27 cellular contexts compared by ENCODE assay signal in genomic region chr16:3013998-3014690, GRCh38. TPM values are rescaled to one million over a fixed set of nuclear protein-coding genes. Genes with fewer than 3 reads are reported as not detected.
"Had no signal": no experiment of that assay in that cellular context is flagged by ENCODE, and none has a peak within 500 bp of the region (broad histone marks: within the 10 kb centered on the region; RNA-seq: fewer than 3 reads in every experiment).

No MANE protein-coding gene starts in this region.

- H3K4me3 ChIP-seq: coronary artery, esophagus squamous epithelium, skin epidermis, tibial artery, vagina had no signal

- H3K9me3 Mint-ChIP-seq: activated CD4-positive, alpha-beta T cell treated with anti-CD3 and anti-CD28 coated beads, Interleukin-2, amount 10 ng/mL, durations not matched to agents 24 days and 14 days; activated naive CD8-positive, alpha-beta T cell treated with anti-CD3 and anti-CD28 coated beads for 36 hours; activated T-helper 1 cell treated with anti-CD3 and anti-CD28 coated beads, Interleukin-12 subunit alpha, Interleukin-12 subunit beta, Interleukin-2, Interleukin-4 antibody, amounts not matched to agents 30 ng/mL and 10 ng/mL and 1 ng/mL, durations not matched to agents 14 hours and 24 hours and 36 hours; central memory CD8-positive, alpha-beta T cell; immature natural killer cell; natural killer cell treated with Interleukin-12 subunit alpha and Interleukin-12 subunit beta and Interleukin-15 and Interleukin-18, amount 100 ng/mL, for 72 hours had no signal

- DNase-seq: activated CD4-positive, alpha-beta T cell treated with anti-CD3 and anti-CD28 coated beads, Interleukin-2, amount 10 ng/mL, durations not matched to agents 24 days and 14 days; activated CD4-positive, CD25-positive, alpha-beta regulatory T cell; activated CD8-positive, alpha-beta memory T cell treated with anti-CD3 and anti-CD28 coated beads for 24 hours; activated naive CD8-positive, alpha-beta T cell treated with anti-CD3 and anti-CD28 coated beads for 36 hours; brain microvascular endothelial cell; esophagus squamous epithelium; hippocampal formation; immature natural killer cell; mesenchymal stem cell; nucleus accumbens; posterior cingulate gyrus; stimulated activated CD4-positive, alpha-beta T cell treated with anti-CD3 and anti-CD28 coated beads, Interleukin-4, amount 100 ng/mL, for 24 hours; stimulated activated naive CD4-positive, alpha-beta T cell; tibial artery had no signal

- H3K9me3 ChIP-seq: esophagus squamous epithelium, tibial artery, vagina had no signal

- H3K4me1 Mint-ChIP-seq: central memory CD8-positive, alpha-beta T cell had no signal

- H3K36me3 ChIP-seq: brain microvascular endothelial cell, esophagus squamous epithelium, tibial artery, vagina had no signal

- H3K36me3 Mint-ChIP-seq: activated naive CD8-positive, alpha-beta T cell treated with anti-CD3 and anti-CD28 coated beads for 36 hours; immature natural killer cell; natural killer cell treated with Interleukin-12 subunit alpha and Interleukin-12 subunit beta and Interleukin-15 and Interleukin-18, amount 100 ng/mL, for 72 hours had no signal

- H3K4me3 Mint-ChIP-seq: activated CD4-positive, alpha-beta T cell treated with anti-CD3 and anti-CD28 coated beads, Interleukin-2, amount 10 ng/mL, durations not matched to agents 24 days and 14 days; activated naive CD8-positive, alpha-beta T cell treated with anti-CD3 and anti-CD28 coated beads for 36 hours; activated T-helper 1 cell treated with anti-CD3 and anti-CD28 coated beads, Interleukin-12 subunit alpha, Interleukin-12 subunit beta, Interleukin-2, Interleukin-4 antibody, amounts not matched to agents 30 ng/mL and 10 ng/mL and 1 ng/mL, durations not matched to agents 14 hours and 24 hours and 36 hours; central memory CD8-positive, alpha-beta T cell; immature natural killer cell; natural killer cell treated with Interleukin-12 subunit alpha and Interleukin-12 subunit beta and Interleukin-15 and Interleukin-18, amount 100 ng/mL, for 72 hours had no signal

- H3K27ac Mint-ChIP-seq: activated CD4-positive, alpha-beta T cell treated with anti-CD3 and anti-CD28 coated beads, Interleukin-2, amount 10 ng/mL, durations not matched to agents 24 days and 14 days; activated naive CD8-positive, alpha-beta T cell treated with anti-CD3 and anti-CD28 coated beads for 36 hours; activated T-helper 1 cell treated with anti-CD3 and anti-CD28 coated beads, Interleukin-12 subunit alpha, Interleukin-12 subunit beta, Interleukin-2, Interleukin-4 antibody, amounts not matched to agents 30 ng/mL and 10 ng/mL and 1 ng/mL, durations not matched to agents 14 hours and 24 hours and 36 hours; immature natural killer cell; natural killer cell treated with Interleukin-12 subunit alpha and Interleukin-12 subunit beta and Interleukin-15 and Interleukin-18, amount 100 ng/mL, for 72 hours had no signal

- FAIRE-seq: endothelial cell of umbilical vein, TTC549 had no signal

- H3K27ac ChIP-seq: brain microvascular endothelial cell, coronary artery, esophagus squamous epithelium, skin epidermis, tibial artery, vagina had no signal

- H3K4me1 ChIP-seq: vagina had no signal

RNA-seq across cellular contexts. Expression of gene CLDN9, which starts 1.4 kb away (rescaled TPM):
- total RNA-seq: activated CD4-positive, alpha-beta T cell treated with anti-CD3 and anti-CD28 coated beads, Interleukin-2, amount 10 ng/mL, durations not matched to agents 24 days and 14 days; activated naive CD8-positive, alpha-beta T cell treated with anti-CD3 and anti-CD28 coated beads for 36 hours; activated T-helper 1 cell treated with anti-CD3 and anti-CD28 coated beads, Interleukin-12 subunit alpha, Interleukin-12 subunit beta, Interleukin-2, Interleukin-4 antibody, amounts not matched to agents 30 ng/mL and 10 ng/mL and 1 ng/mL, durations not matched to agents 14 hours and 24 hours and 36 hours; endothelial cell of umbilical vein; esophagus squamous epithelium; fibroblast of villous mesenchyme; glomerular endothelial cell; vagina had no signal
- polyA plus RNA-seq: immature natural killer cell had no signal

RNA-seq across cellular contexts. Expression of gene CLDN6, which starts 3.8 kb away (rescaled TPM):
- total RNA-seq: activated CD4-positive, alpha-beta T cell treated with anti-CD3 and anti-CD28 coated beads, Interleukin-2, amount 10 ng/mL, durations not matched to agents 24 days and 14 days; activated naive CD8-positive, alpha-beta T cell treated with anti-CD3 and anti-CD28 coated beads for 36 hours; activated T-helper 1 cell treated with anti-CD3 and anti-CD28 coated beads, Interleukin-12 subunit alpha, Interleukin-12 subunit beta, Interleukin-2, Interleukin-4 antibody, amounts not matched to agents 30 ng/mL and 10 ng/mL and 1 ng/mL, durations not matched to agents 14 hours and 24 hours and 36 hours; endothelial cell of umbilical vein; esophagus squamous epithelium; fibroblast of villous mesenchyme; natural killer cell treated with Interleukin-12 subunit alpha and Interleukin-12 subunit beta and Interleukin-15 and Interleukin-18, amount 100 ng/mL, for 72 hours; subcutaneous adipose tissue; T-helper 2 cell treated with Interferon-gamma antibody and Interleukin-4, amounts not matched to agents 100 ng/mL and 5 ng/mL, for 36 hours; vagina had no signal
- polyA plus RNA-seq: immature natural killer cell, liver had no signal
